24 cellular contexts compared by ENCODE assay signal in the genomic region with DNA sequence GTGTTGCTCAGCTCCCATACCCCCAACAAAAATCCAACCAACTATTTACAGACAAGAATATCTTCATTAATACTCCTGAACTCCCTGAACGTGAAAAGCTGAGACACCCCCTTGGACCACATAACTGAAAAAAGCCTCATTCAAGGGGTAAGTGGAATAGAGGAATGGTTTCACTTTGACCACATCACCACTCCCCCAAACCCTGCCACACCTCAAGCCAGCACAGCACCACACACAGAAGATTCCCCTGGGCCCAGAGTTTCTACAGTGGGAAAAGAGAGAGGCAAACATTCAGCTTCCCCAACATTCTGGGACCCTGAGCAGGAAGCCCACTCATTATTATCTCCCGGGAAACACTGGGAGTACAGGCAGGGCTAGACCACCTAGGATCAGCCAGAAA.
"Had no signal": no experiment of that assay in that cellular context is flagged by ENCODE, and none has a peak within 500 bp of the region (broad histone marks: within the 10 kb centered on the region; RNA-seq: fewer than 3 reads in every experiment).

No MANE protein-coding gene starts in this region.

- H3K36me3 ChIP-seq: neutrophil, ovary, prostate gland, spleen, vagina had no signal

- H3K27me3 Mint-ChIP-seq: activated naive CD8-positive, alpha-beta T cell treated with anti-CD3 and anti-CD28 coated beads, Interleukin-2, amount 50 U/mL, for 24 hours; type B pancreatic cell had no signal

- H3K4me3 Mint-ChIP-seq: activated naive CD8-positive, alpha-beta T cell treated with anti-CD3 and anti-CD28 coated beads, Interleukin-2, amount 50 U/mL, for 24 hours; activated T-cell treated with anti-CD3 and anti-CD28 coated beads, Interleukin-2, amount 50 U/mL, for 4 hours; naive B cell; T-helper 1 cell treated with Interleukin-12 subunit alpha and Interleukin-12 subunit beta and Interleukin-4 antibody, amounts not matched to agents 30 μg/mL and 1 μg/mL, for 36 hours; type B pancreatic cell had no signal

- H3K27ac ChIP-seq: foreskin keratinocyte, hepatocyte, neutrophil, ovary, prostate gland, spleen, testis, vagina had no signal

- H3K4me1 Mint-ChIP-seq: naive B cell had no signal

- H2AFZ ChIP-seq: hepatocyte had no signal

- H3K4me1 ChIP-seq: prostate gland, spleen, vagina had no signal

- H3K79me2 ChIP-seq: hepatocyte had no signal

- ATAC-seq: activated naive CD8-positive, alpha-beta T cell treated with anti-CD3 and anti-CD28 coated beads, Interleukin-2, amount 50 U/mL, for 24 hours; activated T-cell treated with anti-CD3 and anti-CD28 coated beads, Interleukin-2, amount 50 U/mL, for 4 hours; foreskin keratinocyte; left ventricle myocardium superior had no signal

- DNase-seq: activated CD4-positive, alpha-beta T cell treated with anti-CD3 and anti-CD28 coated beads for 48 hours; activated CD4-positive, CD25-positive, alpha-beta regulatory T cell; activated CD8-positive, alpha-beta memory T cell treated with anti-CD3 and anti-CD28 coated beads, Interleukin-2, amount 50 U/mL, for 48 hours; activated naive CD4-positive, alpha-beta T cell treated with Interleukin-2 at 50 U/mL for 16 hours; activated naive CD8-positive, alpha-beta T cell treated with anti-CD3 and anti-CD28 coated beads, Interleukin-2, amount 50 U/mL, for 24 hours; activated T-cell treated with anti-CD3 and anti-CD28 coated beads, Interleukin-2, amount 50 U/mL, for 4 hours; erythroblast; foreskin keratinocyte; kidney glomerular epithelial cell; left ventricle myocardium superior; naive B cell; ovary; spleen; stimulated activated CD4-positive, alpha-beta T cell treated with anti-CD3 and anti-CD28 coated beads, Interleukin-4, amount 100 ng/mL, for 1 hour; stimulated activated naive CD4-positive, alpha-beta T cell; T1000; testis had no signal

- H3K36me3 Mint-ChIP-seq: type B pancreatic cell had no signal

- H3K4me2 ChIP-seq: hepatocyte had no signal

- H3K27ac Mint-ChIP-seq: activated naive CD8-positive, alpha-beta T cell treated with anti-CD3 and anti-CD28 coated beads, Interleukin-2, amount 50 U/mL, for 24 hours; activated T-helper 2 cell treated with anti-CD3 and anti-CD28 coated beads, Interferon-gamma antibody, Interleukin-2, Interleukin-4, amounts not matched to agents 10 μg/mL and 5 μg/mL and 100 μg/mL, durations not matched to agents 14 hours and 24 hours and 36 hours; naive B cell; T-helper 1 cell treated with Interleukin-12 subunit alpha and Interleukin-12 subunit beta and Interleukin-4 antibody, amounts not matched to agents 30 μg/mL and 1 μg/mL, for 36 hours; type B pancreatic cell had no signal

- H3K9me3 ChIP-seq: ovary, prostate gland, testis had no signal

- H3K27me3 ChIP-seq: foreskin keratinocyte, hepatocyte, neutrophil, ovary, spleen, testis, vagina had no signal

- H3K4me3 ChIP-seq: hepatocyte, ovary, prostate gland, spleen, testis, vagina had no signal
